13 cellular contexts compared by ENCODE assay signal in genomic region chr14:75369506-75369905, GRCh38.
"Had no signal": no experiment of that assay in that cellular context is flagged by ENCODE, and none has a peak within 500 bp of the region (broad histone marks: within the 10 kb centered on the region; RNA-seq: fewer than 3 reads in every experiment).

No MANE protein-coding gene starts in this region.

- H3K9me3 ChIP-seq: testis had no signal

- DNase-seq: activated CD4-positive, alpha-beta T cell treated with anti-CD3 and anti-CD28 coated beads, Interleukin-2, amount 50 U/mL, for 4 hours; activated CD8-positive, alpha-beta memory T cell treated with anti-CD3 and anti-CD28 coated beads, Interleukin-2, amount 10 ng/mL, durations not matched to agents 7 days and 5 days; activated gamma-delta T cell treated with Interleukin-2 at 50 U/mL for 16 hours; activated naive CD8-positive, alpha-beta T cell treated with anti-CD3 and anti-CD28 coated beads for 36 hours; activated T-cell treated with anti-CD3 and anti-CD28 coated beads, Interleukin-2, amount 50 U/mL, for 24 hours; aorta; left cardiac atrium; mammary epithelial cell; natural killer cell; nucleus accumbens; stimulated activated CD4-positive, alpha-beta T cell treated with anti-CD3 and anti-CD28 coated beads, Interleukin-4, amount 100 ng/mL, for 4 hours; stimulated activated naive CD8-positive, alpha-beta T cell treated with anti-CD3 and anti-CD28 coated beads, Interleukin-15, amount 100 ng/mL, for 72 hours; testis had no signal

- H3K27ac ChIP-seq: testis had no signal

- H3K4me3 ChIP-seq: testis had no signal

- H3K27me3 ChIP-seq: testis had no signal
